ENCODE assay signal across 1 cellular context in the genomic region with DNA sequence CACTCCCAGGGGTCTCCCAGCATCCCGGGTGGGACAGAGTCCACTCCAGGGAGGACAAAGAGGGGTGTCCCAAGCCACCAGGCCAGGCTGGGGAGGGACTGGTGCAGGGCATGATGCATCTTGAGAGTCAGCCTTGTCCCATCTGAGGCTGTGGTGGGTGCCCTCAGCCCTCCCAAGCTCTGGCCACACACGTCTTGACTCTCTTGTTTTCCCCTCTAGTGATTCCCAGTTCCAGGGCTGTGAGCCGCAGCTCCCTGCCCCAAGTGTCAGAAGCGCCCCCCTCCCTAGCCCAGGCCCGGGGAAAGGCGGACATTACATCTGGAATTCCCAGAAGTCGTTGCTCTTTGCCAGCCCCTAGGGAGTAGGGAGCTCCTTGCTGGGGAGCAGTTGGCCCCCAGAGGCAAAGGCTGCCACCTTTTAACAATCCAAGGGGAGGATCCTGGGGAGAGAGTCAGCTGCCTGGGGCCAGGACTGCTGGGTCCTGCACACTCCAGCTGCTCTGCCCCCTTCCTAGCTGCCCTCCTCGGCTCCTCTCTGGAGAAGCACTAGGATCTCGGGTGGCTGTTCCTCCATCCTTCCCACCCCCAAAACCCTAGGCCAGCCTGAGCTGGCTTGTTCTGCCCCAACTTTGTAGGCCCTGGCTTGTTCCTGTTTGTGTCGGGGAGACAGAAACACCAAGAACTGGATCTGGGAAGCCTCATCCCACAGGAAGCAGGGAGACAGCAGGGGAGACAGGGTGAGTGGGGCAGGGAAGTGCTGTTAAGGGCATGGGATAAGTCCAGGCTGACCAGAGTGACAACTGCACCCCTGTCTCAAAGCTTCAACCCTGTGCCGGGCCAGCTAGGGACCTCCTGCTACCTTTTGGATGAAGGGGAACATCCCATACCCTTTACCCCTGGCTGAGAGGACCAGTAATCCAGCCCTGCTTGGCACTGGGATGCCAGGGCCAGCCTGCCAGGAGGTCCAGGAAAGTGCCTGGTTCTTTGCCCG.
TF ChIP-seq lines count a peak whose summit lies in the region.

No MANE protein-coding gene starts in this region.

TF ChIP-seq in WTC11, 78 proteins besides CTCF, POLR2A, EP300 and RAD21 (continued from another document):
- TF ChIP-seq FOXP4 (CRISPR knock-in tag; IDR thresholded peaks at IDR 0.05): no peak
- no peak for TF ChIP-seq NFYB (CRISPR knock-in tag; conservative IDR thresholded peaks at IDR 0.05; ENCODE audit: low read depth)
- no peak for TF ChIP-seq HMGA2 (CRISPR knock-in tag; IDR thresholded peaks at IDR 0.05)
- no peak for TF ChIP-seq MLX (CRISPR knock-in tag; IDR thresholded peaks at IDR 0.05)
- no peak for TF ChIP-seq ZNF423 (CRISPR knock-in tag; IDR thresholded peaks at IDR 0.05)
- no peak for TF ChIP-seq ZNF232 (CRISPR knock-in tag; IDR thresholded peaks at IDR 0.05)
- TF ChIP-seq, protein P1, sequence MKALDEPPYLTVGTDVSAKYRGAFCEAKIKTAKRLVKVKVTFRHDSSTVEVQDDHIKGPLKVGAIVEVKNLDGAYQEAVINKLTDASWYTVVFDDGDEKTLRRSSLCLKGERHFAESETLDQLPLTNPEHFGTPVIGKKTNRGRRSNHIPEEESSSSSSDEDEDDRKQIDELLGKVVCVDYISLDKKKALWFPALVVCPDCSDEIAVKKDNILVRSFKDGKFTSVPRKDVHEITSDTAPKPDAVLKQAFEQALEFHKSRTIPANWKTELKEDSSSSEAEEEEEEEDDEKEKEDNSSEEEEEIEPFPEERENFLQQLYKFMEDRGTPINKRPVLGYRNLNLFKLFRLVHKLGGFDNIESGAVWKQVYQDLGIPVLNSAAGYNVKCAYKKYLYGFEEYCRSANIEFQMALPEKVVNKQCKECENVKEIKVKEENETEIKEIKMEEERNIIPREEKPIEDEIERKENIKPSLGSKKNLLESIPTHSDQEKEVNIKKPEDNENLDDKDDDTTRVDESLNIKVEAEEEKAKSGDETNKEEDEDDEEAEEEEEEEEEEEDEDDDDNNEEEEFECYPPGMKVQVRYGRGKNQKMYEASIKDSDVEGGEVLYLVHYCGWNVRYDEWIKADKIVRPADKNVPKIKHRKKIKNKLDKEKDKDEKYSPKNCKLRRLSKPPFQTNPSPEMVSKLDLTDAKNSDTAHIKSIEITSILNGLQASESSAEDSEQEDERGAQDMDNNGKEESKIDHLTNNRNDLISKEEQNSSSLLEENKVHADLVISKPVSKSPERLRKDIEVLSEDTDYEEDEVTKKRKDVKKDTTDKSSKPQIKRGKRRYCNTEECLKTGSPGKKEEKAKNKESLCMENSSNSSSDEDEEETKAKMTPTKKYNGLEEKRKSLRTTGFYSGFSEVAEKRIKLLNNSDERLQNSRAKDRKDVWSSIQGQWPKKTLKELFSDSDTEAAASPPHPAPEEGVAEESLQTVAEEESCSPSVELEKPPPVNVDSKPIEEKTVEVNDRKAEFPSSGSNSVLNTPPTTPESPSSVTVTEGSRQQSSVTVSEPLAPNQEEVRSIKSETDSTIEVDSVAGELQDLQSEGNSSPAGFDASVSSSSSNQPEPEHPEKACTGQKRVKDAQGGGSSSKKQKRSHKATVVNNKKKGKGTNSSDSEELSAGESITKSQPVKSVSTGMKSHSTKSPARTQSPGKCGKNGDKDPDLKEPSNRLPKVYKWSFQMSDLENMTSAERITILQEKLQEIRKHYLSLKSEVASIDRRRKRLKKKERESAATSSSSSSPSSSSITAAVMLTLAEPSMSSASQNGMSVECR (CRISPR knock-in tag; IDR thresholded peaks at IDR 0.05; ENCODE audit: borderline replicate concordance): no peak
- no peak for TF ChIP-seq FOXP1 (CRISPR knock-in tag; IDR thresholded peaks at IDR 0.05; ENCODE audit: borderline replicate concordance)
- TF ChIP-seq CBFB (CRISPR knock-in tag; IDR thresholded peaks at IDR 0.05; ENCODE audit: low read depth): no peak
- no peak for TF ChIP-seq ZNF416 (CRISPR knock-in tag; IDR thresholded peaks at IDR 0.05)
- TF ChIP-seq NR3C1 (CRISPR knock-in tag; conservative IDR thresholded peaks at IDR 0.05; ENCODE audit: low read depth): no peak
- TF ChIP-seq ZNF263 (CRISPR knock-in tag; IDR thresholded peaks at IDR 0.05; ENCODE audit: low read depth): no peak
- no peak for TF ChIP-seq ZNF317 (CRISPR knock-in tag; IDR thresholded peaks at IDR 0.05; ENCODE audit: borderline replicate concordance, low read depth)
